25 cellular contexts compared by ENCODE assay signal in genomic region chr11:122632178-122632824, GRCh38. TPM values are rescaled to one million over a fixed set of nuclear protein-coding genes. Genes with fewer than 3 reads are reported as not detected.
DNase-seq lines count a peak whose midpoint lies in the region; ATAC-seq and TF ChIP-seq lines count a peak whose summit lies in the region.
"Had no signal": no experiment of that assay in that cellular context is flagged by ENCODE, and none has a peak within 500 bp of the region (broad histone marks: within the 10 kb centered on the region; RNA-seq: fewer than 3 reads in every experiment).

No MANE protein-coding gene starts in this region.

- in situ Hi-C loops in mammary epithelial cell (cut with MboI; ENCODE audit: low sequenced_read_pairs in 2 of 2), result loop anchor here (5.0 to 10.0 kb wide), 3 partner anchors 150 to 222 kb away; no protein-coding TSS in a partner anchor

- H3K27me3 ChIP-seq in mammary epithelial cell (ENCODE audit: insufficient read depth, low read length), result no peaks in the 10 kb centered on the region
- H3K27me3 ChIP-seq in breast epithelium, result no peaks in the 10 kb centered on the region
- no peaks in the 10 kb centered on the region for H3K27me3 ChIP-seq in MG63
- no peaks in the 10 kb centered on the region for H3K27me3 ChIP-seq in foreskin keratinocyte
- H3K27me3 ChIP-seq: transverse colon had no signal

- BruUV-seq in mammary epithelial cell (replicated peaks; lab: Mats Ljungman, UMichigan) (no TSS peak), Calu3 (replicated peaks; lab: Mats Ljungman, UMichigan) (no TSS peak)

- peak overlapping the region; percentile 74 for H3K27ac ChIP-seq in mammary epithelial cell (ENCODE audit: insufficient read depth, low read depth, low read length)
- no peak overlapping the region for H3K27ac ChIP-seq in breast epithelium
- no peak overlapping the region for H3K27ac ChIP-seq in foreskin keratinocyte
- H3K27ac ChIP-seq: esophagus muscularis mucosa, gastroesophageal sphincter, transverse colon had no signal

- no peak overlapping the region for H3K4me3 Mint-ChIP-seq in Calu3 (ENCODE audit: low read depth, unreplicated experiment)
- H3K4me3 Mint-ChIP-seq: activated T-cell treated with anti-CD3 and anti-CD28 coated beads, Interleukin-2, amount 50 U/mL, for 72 hours; stimulated activated naive CD8-positive, alpha-beta T cell treated with anti-CD3 and anti-CD28 coated beads, Interleukin-15, Interleukin-2, amounts not matched to agents 100 ng/mL and 50 ng/mL, for 24 hours; T-cell had no signal

- H3K27ac Mint-ChIP-seq in Calu3 (ENCODE audit: unreplicated experiment), result no peak overlapping the region
- H3K27ac Mint-ChIP-seq: activated T-cell treated with anti-CD3 and anti-CD28 coated beads, Interleukin-2, amount 50 U/mL, for 72 hours; stimulated activated naive CD8-positive, alpha-beta T cell treated with anti-CD3 and anti-CD28 coated beads, Interleukin-15, Interleukin-2, amounts not matched to agents 100 ng/mL and 50 ng/mL, for 24 hours; T-cell had no signal

- no peak for TF ChIP-seq CTCF in mammary epithelial cell (conservative IDR thresholded peaks at IDR 0.05 in 1 of 2, IDR thresholded peaks at IDR 0.05 in 1 of 2; ENCODE audit: extremely low read depth in 1 of 2, insufficient read depth in 1 of 2, low read depth in 1 of 2, low read length in 2 of 2)
- no peak for TF ChIP-seq CTCF in breast epithelium (IDR thresholded peaks at IDR 0.05)
- TF ChIP-seq CTCF in foreskin keratinocyte (conservative IDR thresholded peaks at IDR 0.05), result no peak
- no peak for TF ChIP-seq CTCF in Calu3 (IDR thresholded peaks at IDR 0.05; ENCODE audit: unreplicated experiment)

- peak; percentile 78 for DNase-seq in mammary epithelial cell
- no peak for DNase-seq in breast epithelium (ENCODE audit: low spot score in 2 of 2)
- peak; percentile 20 for DNase-seq in MG63
- DNase-seq in foreskin keratinocyte, result peak; percentile 77 to 85
- no peak for DNase-seq in nucleus accumbens (lab: John Stamatoyannopoulos, UW)
- no peak for DNase-seq in Calu3
- no peak for DNase-seq in DMS53 (lab: John Stamatoyannopoulos, UW)
- DNase-seq: ACHN; activated CD4-positive, alpha-beta T cell treated with anti-CD3 and anti-CD28 coated beads for 1 hour; activated naive CD4-positive, alpha-beta T cell treated with anti-CD3 and anti-CD28 coated beads, Interleukin-2, amount 50 U/mL, for 16 hours; activated T-cell treated with anti-CD3 and anti-CD28 coated beads, Interleukin-2, amount 50 U/mL, for 72 hours; DMS 273 treated with DMSO at 0.1 percent for 48 hours; effector CD4-positive, alpha-beta T cell; kidney; NCI-H446 treated with DMSO at 0.1 percent for 48 hours; retina; SIG-M5; stimulated activated CD4-positive, alpha-beta T cell treated with anti-CD3 and anti-CD28 coated beads, Interleukin-4, amount 100 ng/mL, for 24 hours; T-cell; transverse colon had no signal

- no peaks in the 10 kb centered on the region for H3K36me3 ChIP-seq in mammary epithelial cell (ENCODE audit: insufficient read depth, low read length)
- no peaks in the 10 kb centered on the region for H3K36me3 ChIP-seq in breast epithelium
- H3K36me3 ChIP-seq in MG63, result no peaks in the 10 kb centered on the region
- H3K36me3 ChIP-seq: esophagus muscularis mucosa, gastroesophageal sphincter, transverse colon had no signal

- H3K4me3 ChIP-seq in mammary epithelial cell (replicated peaks in 1 of 3; ENCODE audit: insufficient read depth in 1 of 3, low read depth in 2 of 3, low read length in 3 of 3), result no peak overlapping the region
- H3K4me3 ChIP-seq in breast epithelium, result no peak overlapping the region
- no peak overlapping the region for H3K4me3 ChIP-seq in MG63
- H3K4me3 ChIP-seq: esophagus muscularis mucosa, gastroesophageal sphincter, lung, transverse colon had no signal

- intact Hi-C loops in mammary epithelial cell (cut with micrococcal nuclease), result loop anchor here (1.0 to 2.0 kb wide), 4 partner anchors 24 to 171 kb away; no protein-coding TSS in a partner anchor
- intact Hi-C loops in breast epithelium (cut with DNase I; ENCODE audit: low total_unique reads), result no loop called here
- intact Hi-C loops in Calu3 (cut with micrococcal nuclease; ENCODE audit: unreplicated experiment), result loop anchor here (2.0 to 5.0 kb wide), 2 partner anchors 222 to 390 kb away; no protein-coding TSS in a partner anchor

- H4K20me1 ChIP-seq in mammary epithelial cell (ENCODE audit: insufficient read depth, low read length), result no peaks in the 10 kb centered on the region

- peak overlapping the region; percentile 39 for H2AFZ ChIP-seq in mammary epithelial cell (ENCODE audit: low read depth, low read length)

- H3K9me3 Mint-ChIP-seq in Calu3 (ENCODE audit: low read depth, unreplicated experiment), result no peaks in the 10 kb centered on the region
- H3K9me3 Mint-ChIP-seq: activated T-cell treated with anti-CD3 and anti-CD28 coated beads, Interleukin-2, amount 50 U/mL, for 72 hours; stimulated activated naive CD8-positive, alpha-beta T cell treated with anti-CD3 and anti-CD28 coated beads, Interleukin-15, Interleukin-2, amounts not matched to agents 100 ng/mL and 50 ng/mL, for 24 hours; T-cell had no signal

- H3K9me3 ChIP-seq in mammary epithelial cell (replicated peaks; ENCODE audit: insufficient read depth, low read length) (no peaks in the 10 kb centered on the region), breast epithelium (no peaks in the 10 kb centered on the region), MG63 (no peaks in the 10 kb centered on the region)
- H3K9me3 ChIP-seq: esophagus muscularis mucosa, gastroesophageal sphincter, transverse colon had no signal

- no peaks in the 10 kb centered on the region for H3K27me3 Mint-ChIP-seq in Calu3 (ENCODE audit: unreplicated experiment)
- H3K27me3 Mint-ChIP-seq: stimulated activated naive CD8-positive, alpha-beta T cell treated with anti-CD3 and anti-CD28 coated beads, Interleukin-15, Interleukin-2, amounts not matched to agents 100 ng/mL and 50 ng/mL, for 24 hours; T-cell had no signal

- dilution Hi-C loops in mammary epithelial cell (cut with HindIII; ENCODE audit: low sequenced_read_pairs), result loop anchor here (5.0 kb wide), 1 partner anchor 225 kb away; no protein-coding TSS in a partner anchor

- no peak for TF ChIP-seq POLR2A in breast epithelium (IDR thresholded peaks at IDR 0.05)

- peak overlapping the region; percentile 60 for H3K4me2 ChIP-seq in mammary epithelial cell (ENCODE audit: insufficient read depth, low read depth, low read length)

- 2% methylated on average over 11 of the region's 11 CpGs for WGBS in mammary epithelial cell (ENCODE audit: low coverage, missing lambda C conversion rate)

- peak overlapping the region; percentile 54 for H3K9ac ChIP-seq in mammary epithelial cell (ENCODE audit: insufficient read depth, low read length)

- peak; percentile 60 for ATAC-seq in foreskin keratinocyte
- ATAC-seq in HG02973 (IDR thresholded peaks at IDR 0.05; ENCODE audit: unreplicated experiment), result no peak
- ATAC-seq: activated T-cell treated with anti-CD3 and anti-CD28 coated beads, Interleukin-2, amount 50 U/mL, for 72 hours; gastroesophageal sphincter; T-cell had no signal

- H3K36me3 Mint-ChIP-seq in Calu3 (ENCODE audit: insufficient read depth, unreplicated experiment), result no peaks in the 10 kb centered on the region
- H3K36me3 Mint-ChIP-seq: T-cell had no signal

- H3K4me1 ChIP-seq in mammary epithelial cell (ENCODE audit: insufficient read depth, low read length) (peaks cover 24% of the 10 kb centered on the region), breast epithelium (no peaks in the 10 kb centered on the region), foreskin keratinocyte (peaks cover 20% of the 10 kb centered on the region)
- H3K4me1 ChIP-seq: gastroesophageal sphincter had no signal

- CTCF ChIA-PET in mammary epithelial cell (lab: Charles Lee; ENCODE audit: low non-redundant PET), result interaction anchor here (0.6 to 0.8 kb wide), 5 partner anchors 126 to 983 kb away, joined by 3 to 5 read pairs (median 4); no protein-coding TSS in a partner anchor
- CTCF ChIA-PET in Calu3 (lab: Charles Lee), result interaction anchor here (1.4 kb wide), 1 partner anchor 149 kb away, joined by 7 read pairs; no protein-coding TSS in a partner anchor

- peaks cover 8% of the 10 kb centered on the region for H3K4me1 Mint-ChIP-seq in Calu3 (ENCODE audit: low read depth, unreplicated experiment)

- H3K79me2 ChIP-seq in mammary epithelial cell (ENCODE audit: insufficient read depth, low read length), result no peaks in the 10 kb centered on the region

RNA-seq across cellular contexts. Expression of gene UBASH3B, which starts 23.2 kb away (rescaled TPM):
- total RNA-seq in mammary epithelial cell (10 to 100 TPM; 50.7 to 70.3 TPM), breast epithelium (1 to 10 TPM; 4.7 to 6.2 (median 4.8) TPM), foreskin keratinocyte (21.8 and 28.3 TPM in 2 replicates), Calu3 (2022) (46.0 and 74.9 TPM in 2 replicates)
- polyA plus RNA-seq in mammary epithelial cell (56.0 TPM), foreskin keratinocyte (6.0 and 6.5 TPM in 2 replicates)
- polyA minus RNA-seq in mammary epithelial cell, result 39.2 TPM
- 9.4 and 16.4 TPM in 2 replicates for total RNA-seq in MG63 (2014; rRNA removed; shearing (Covaris generic); ENCODE audit: low replicate concordance)

Comparison
In these comparisons a context has a peak if more than half of its experiments do, and no peak if none do; other contexts are left out.
1. DNase-seq: peak in mammary epithelial cell (single experiment), MG63 (single experiment) and foreskin keratinocyte (2 of 2); none in breast epithelium (0 of 2), nucleus accumbens (0 of 56), Calu3 (single experiment) and DMS53 (single experiment).